1 cellular context compared by ENCODE assay signal in genomic region chr9:35615981-35616680, GRCh38.
TF ChIP-seq lines count a peak whose summit lies in the region.

No MANE protein-coding gene starts in this region.

TF ChIP-seq in H1, 55 proteins besides CTCF, POLR2A, EP300 and RAD21:
- no peak for TF ChIP-seq SRF (IDR thresholded peaks at IDR 0.05; ENCODE audit: low read depth, low read length)
- TF ChIP-seq CBX5 (IDR thresholded peaks at IDR 0.05; ENCODE audit: low read depth, low read length): no peak
- no peak for TF ChIP-seq BACH1 (IDR thresholded peaks at IDR 0.05; ENCODE audit: low read length)
- TF ChIP-seq RFX5 (IDR thresholded peaks at IDR 0.05; ENCODE audit: borderline replicate concordance, low read depth, low read length): no peak
- TF ChIP-seq RXRA (IDR thresholded peaks at IDR 0.05; ENCODE audit: insufficient read depth, low read depth, low read length): no peak
- TF ChIP-seq HDAC2 (IDR thresholded peaks at IDR 0.05; ENCODE audit: borderline replicate concordance in 1 of 2, low read depth in 2 of 2, low read length in 2 of 2): no peak
- TF ChIP-seq SIRT6 (IDR thresholded peaks at IDR 0.05; ENCODE audit: low read length): no peak
- no peak for TF ChIP-seq YY1 (IDR thresholded peaks at IDR 0.05; ENCODE audit: low read depth, low read length)
- no peak for TF ChIP-seq USF2 (IDR thresholded peaks at IDR 0.05; ENCODE audit: low read length)
- TF ChIP-seq CHD7 (IDR thresholded peaks at IDR 0.05; ENCODE audit: insufficient replicate concordance, low read length): no peak
- no peak for TF ChIP-seq CEBPB (IDR thresholded peaks at IDR 0.05; ENCODE audit: low read depth, low read length)
